Comparison of ENCODE assay signal across 9 cellular contexts in genomic region chr9:73280113-73280512, GRCh38.
"Had no signal": no experiment of that assay in that cellular context is flagged by ENCODE, and none has a peak within 500 bp of the region (broad histone marks: within the 10 kb centered on the region; RNA-seq: fewer than 3 reads in every experiment).

No MANE protein-coding gene starts in this region.

- H3K4me3 ChIP-seq: GM23338, K562 had no signal

- DNase-seq: H9, HCEC 1CT, IMR-90 had no signal

- H3K4me1 Mint-ChIP-seq: GM23338 had no signal

- H3K4me3 Mint-ChIP-seq: GM23338, H9 had no signal

- H3K27ac Mint-ChIP-seq: GM23338, H9 had no signal

- H3K27ac ChIP-seq: KMS-11 had no signal

- H2AFZ ChIP-seq: GM23338 had no signal

- H3K9ac ChIP-seq: KMS-11 had no signal

- H3K4me2 ChIP-seq: GM23338, KMS-11 had no signal

- FAIRE-seq: H1, H54, HTR-8/SVneo, K562 had no signal

- H3K9me3 Mint-ChIP-seq: GM23338, H9 had no signal

- ATAC-seq: GM23338, K562 had no signal
